In the genomic region with DNA sequence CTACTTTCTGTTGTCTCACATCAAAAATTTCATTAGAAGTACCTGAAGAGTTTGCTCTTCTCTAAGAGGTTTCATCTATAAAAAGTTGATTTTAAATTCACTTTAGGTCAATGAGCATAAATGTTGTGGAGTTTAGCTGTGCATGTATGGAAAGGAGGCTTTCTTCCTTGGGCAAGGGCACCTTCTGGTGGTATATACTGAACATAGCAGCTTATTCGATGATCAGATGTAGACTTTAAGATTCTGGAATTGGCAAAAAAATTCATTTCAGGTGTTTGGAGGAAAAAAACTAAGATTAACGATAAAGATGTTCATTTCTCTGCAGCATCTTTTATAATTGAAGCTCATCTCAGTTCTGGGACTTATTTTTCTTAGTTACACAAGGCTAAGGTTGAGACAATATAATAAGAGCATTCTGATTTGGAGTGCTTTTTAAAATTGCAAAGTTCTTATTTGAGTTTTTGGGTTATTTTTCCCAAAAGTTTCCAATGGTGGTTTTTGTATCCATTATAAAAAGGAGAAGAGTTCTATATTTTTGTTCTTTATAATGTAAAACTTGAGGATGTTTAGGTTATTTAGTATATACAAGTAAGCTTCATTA, we compare ENCODE assay signal across 8 cellular contexts. TPM values are rescaled to one million over a fixed set of nuclear protein-coding genes. Genes with fewer than 3 reads are reported as not detected.
DNase-seq lines count a peak whose midpoint lies in the region; ATAC-seq and TF ChIP-seq lines count a peak whose summit lies in the region.

No MANE protein-coding gene starts in this region.

- H2BK12ac ChIP-seq in mesenchymal stem cell (ENCODE audit: low read length in 2 of 2), result no peak overlapping the region

- no peak overlapping the region for H3K4ac ChIP-seq in mesenchymal stem cell (ENCODE audit: low read depth in 1 of 2, low read length in 2 of 2)

- H3K36me3 ChIP-seq in MG63 (no peaks in the 10 kb centered on the region), SK-N-SH (replicated peaks in 1 of 2; ENCODE audit: control insufficient read depth in 1 of 2, insufficient read depth in 2 of 2, low read length in 1 of 2) (no peaks in the 10 kb centered on the region), mesenchymal stem cell (ENCODE audit: control insufficient read depth in 1 of 2, insufficient read depth in 2 of 2, low read depth in 1 of 2, low read length in 2 of 2) (no peaks in the 10 kb centered on the region)

- no peak overlapping the region for H2AK5ac ChIP-seq in mesenchymal stem cell (ENCODE audit: low read length, severe bottlenecking)

- peak overlapping the region in 1 of 2 experiments; percentile 61; a peak in 1 of 4 replicates for H3K27ac ChIP-seq in SK-N-SH (ENCODE audit: low read depth in 2 of 2, low read length in 1 of 2)
- H3K27ac ChIP-seq in dorsolateral prefrontal cortex, result no peak overlapping the region
- no peak overlapping the region for H3K27ac ChIP-seq in mesenchymal stem cell (ENCODE audit: low read length, poor library complexity, severe bottlenecking)

- H4K91ac ChIP-seq in mesenchymal stem cell (ENCODE audit: low read length), result no peak overlapping the region

- 3% methylated on average over 2 of the region's 2 CpGs for WGBS in SK-N-SH (ENCODE audit: low lambda C conversion rate)
- 20% methylated on average over 1 of the region's 2 CpGs for WGBS in mesenchymal stem cell

- H3K27me3 ChIP-seq in MG63, result no peaks in the 10 kb centered on the region
- H3K27me3 ChIP-seq in SK-N-SH (ENCODE audit: insufficient read depth), result no peaks in the 10 kb centered on the region
- no peaks in the 10 kb centered on the region for H3K27me3 ChIP-seq in dorsolateral prefrontal cortex
- H3K27me3 ChIP-seq in mesenchymal stem cell (ENCODE audit: control insufficient read depth in 1 of 2, insufficient read depth in 1 of 2, low read length in 2 of 2), result no peaks in the 10 kb centered on the region

- H3F3A ChIP-seq in SK-N-SH (replicated peaks; ENCODE audit: insufficient read depth), result peaks cover 6% of the 10 kb centered on the region

- CTCF ChIA-PET in SK-N-SH (lab: Yijun Ruan, JAX), result interaction anchor here (0.5 to 4.0 kb wide), 62 partner anchors 9 to 1066 kb away, joined by 3 to 87 read pairs (median 4); partner anchors contain the start of genes ADAMTS20, IRAK4, PUS7L and TMEM117

- H2AFZ ChIP-seq in SK-N-SH (ENCODE audit: low read depth) (no peak overlapping the region), mesenchymal stem cell (ENCODE audit: low read depth, low read length) (no peak overlapping the region)

- no peaks in the 10 kb centered on the region for H3K79me2 ChIP-seq in SK-N-SH (ENCODE audit: insufficient read depth)

- H3K9me2 ChIP-seq in SK-N-SH, result no peaks in the 10 kb centered on the region

- H3K23ac ChIP-seq in mesenchymal stem cell (ENCODE audit: low read length in 2 of 2), result no peak overlapping the region

- no peak overlapping the region for H2BK120ac ChIP-seq in mesenchymal stem cell (ENCODE audit: low read depth, low read length)

- no peak overlapping the region for H3K14ac ChIP-seq in mesenchymal stem cell (ENCODE audit: low read length in 2 of 2)

- H4K8ac ChIP-seq in mesenchymal stem cell (ENCODE audit: low read length), result no peak overlapping the region

- peaks cover 4% of the 10 kb centered on the region for H3K79me1 ChIP-seq in mesenchymal stem cell (replicated peaks; ENCODE audit: low read length, poor library complexity, severe bottlenecking)

- no peak overlapping the region for H3K9ac ChIP-seq in SK-N-SH
- peak overlapping the region; percentile 57 for H3K9ac ChIP-seq in mesenchymal stem cell (ENCODE audit: low read length)

- peak; percentile 99 for TF ChIP-seq RAD21 in SK-N-SH (IDR thresholded peaks at IDR 0.05; ENCODE audit: low read length)

- TF ChIP-seq EP300 in SK-N-SH (IDR thresholded peaks at IDR 0.05; ENCODE audit: borderline replicate concordance in 1 of 2, low read depth in 1 of 2, low read length in 1 of 2), result no peak

- H3K4me2 ChIP-seq in SK-N-SH, result no peak overlapping the region
- no peak overlapping the region for H3K4me2 ChIP-seq in mesenchymal stem cell (ENCODE audit: low read length, poor library complexity, severe bottlenecking)

- ATAC-seq in HG02588 (IDR thresholded peaks at IDR 0.05; ENCODE audit: unreplicated experiment), result peak; percentile 82

- H2BK5ac ChIP-seq in mesenchymal stem cell (ENCODE audit: low read depth, low read length, poor library complexity, severe bottlenecking), result no peak overlapping the region

- H3K9me3 ChIP-seq in MG63 (no peaks in the 10 kb centered on the region), SK-N-SH (no peaks in the 10 kb centered on the region), mesenchymal stem cell (ENCODE audit: control insufficient read depth, low read length) (no peaks in the 10 kb centered on the region)

- DNase-seq in AG09319 (ENCODE audit: extremely low read depth, low read depth), result peak; percentile 34
- peak; percentile 19 for DNase-seq in MG63
- peak; percentile 56 for DNase-seq in SK-N-SH
- peak in 1 of 10 donors; percentile 32 for DNase-seq in dorsolateral prefrontal cortex
- DNase-seq in mesenchymal stem cell, result peak; percentile 68
- DNase-seq in cerebellar nuclear complex (lab: John Stamatoyannopoulos, UW), result no peak

- POLR2A ChIA-PET in SK-N-SH (lab: Yijun Ruan, JAX), result interaction anchor here (0.6 to 0.9 kb wide), 2 partner anchors 41 to 76 kb away, joined by 3 read pairs; partner anchors contain the start of gene TWF1

- H3K4me3 ChIP-seq in MG63 (no peak overlapping the region), SK-N-SH (ENCODE audit: low read depth in 2 of 2, low read length in 1 of 2) (no peak overlapping the region; a peak in 1 of 4 replicates), dorsolateral prefrontal cortex (no peak overlapping the region), mesenchymal stem cell (ENCODE audit: insufficient read depth in 1 of 2, low read depth in 1 of 2, low read length in 2 of 2) (no peak overlapping the region)

- TF ChIP-seq CTCF in AG09319 (IDR thresholded peaks at IDR 0.05; ENCODE audit: low read depth, low read length) (peak; percentile 89), GM12872 (IDR thresholded peaks at IDR 0.05; ENCODE audit: insufficient read depth, low read depth, low read length) (peak; percentile 75), SK-N-SH (IDR thresholded peaks at IDR 0.05) (peak; percentile 91), dorsolateral prefrontal cortex (IDR thresholded peaks at IDR 0.05 in 54 of 56, conservative IDR thresholded peaks at IDR 0.05 in 2 of 56; ENCODE audit: low read depth in 1 of 56, partially characterized antibody in 56 of 56) (peak; percentile 49 to 92 (median 82))

- H3K18ac ChIP-seq in mesenchymal stem cell (ENCODE audit: low read depth in 1 of 2, low read length in 2 of 2), result no peak overlapping the region

- H2BK15ac ChIP-seq in mesenchymal stem cell (ENCODE audit: low read depth, poor library complexity, severe bottlenecking), result no peak overlapping the region

- H3K4me1 ChIP-seq in SK-N-SH (ENCODE audit: control insufficient read depth in 1 of 2, insufficient read depth in 2 of 2, low read depth in 1 of 2, low read length in 1 of 2), result no peaks in the 10 kb centered on the region; a peak in 1 of 4 replicates
- no peaks in the 10 kb centered on the region for H3K4me1 ChIP-seq in mesenchymal stem cell (ENCODE audit: control insufficient read depth, insufficient read depth, low read depth, low read length)

- intact Hi-C loops in dorsolateral prefrontal cortex (cut with DNase I), result loop anchor here (2.0 to 10.0 kb wide), 4 partner anchors 105 to 438 kb away; partner anchors contain the start of genes IRAK4 (in 2 of the 2) and PUS7L (in 2 of the 2)

- no peaks in the 10 kb centered on the region for H4K20me1 ChIP-seq in SK-N-SH (ENCODE audit: insufficient read depth)

TF ChIP-seq in SK-N-SH, 30 proteins besides CTCF, POLR2A, EP300 and RAD21 (continues in another document):
- no peak for TF ChIP-seq RFX5 (IDR thresholded peaks at IDR 0.05; ENCODE audit: low read length)
- no peak for TF ChIP-seq TEAD4 (IDR thresholded peaks at IDR 0.05; ENCODE audit: borderline replicate concordance, insufficient read depth)
- TF ChIP-seq NRF1 (IDR thresholded peaks at IDR 0.05; ENCODE audit: low read depth, low read length), result 0 out of 2 replicates have a peak, but pooled peaks have one; percentile 5
- no peak for TF ChIP-seq PBX3 (IDR thresholded peaks at IDR 0.05)
- no peak for TF ChIP-seq FOXJ3 (CRISPR knock-in tag; IDR thresholded peaks at IDR 0.05)
- no peak for TF ChIP-seq TAF1 (IDR thresholded peaks at IDR 0.05; ENCODE audit: borderline replicate concordance, low read depth, low read length)
- no peak for TF ChIP-seq USF1 (IDR thresholded peaks at IDR 0.05; ENCODE audit: borderline replicate concordance, low read depth)

RNA-seq across cellular contexts. Expression of gene TMEM117, which starts 46.8 kb away (rescaled TPM):
- total RNA-seq in MG63 (2014; rRNA removed; shearing (Covaris generic); ENCODE audit: low replicate concordance), result 4.3 and 12.0 TPM in 2 replicates
- 0.81 and 1.0 TPM in 2 replicates for polyA plus RNA-seq in SK-N-SH (2012; rRNA removed)
- 1.8 and 2.0 TPM in 2 replicates for polyA plus RNA-seq in SK-N-SH (2012; cell fraction: cytosol; rRNA removed)
- 0.35 and 0.99 TPM in 2 replicates for polyA plus RNA-seq in SK-N-SH (2012; cell fraction: nucleus; rRNA removed)
- 10 to 100 TPM in 103 of 120 experiments, 1 to 10 TPM in 17; 6.6 to 19.0 (median 12.4) TPM for total RNA-seq in dorsolateral prefrontal cortex
- polyA plus RNA-seq in mesenchymal stem cell (2013, experiment 1 of 2), result 8.9 TPM
- polyA plus RNA-seq in mesenchymal stem cell (2013, experiment 2 of 2), result 10.1 TPM

Comparison
In these comparisons a context has a peak if more than half of its experiments do, and no peak if none do; other contexts are left out.
1. DNase-seq: peak in AG09319 (single experiment), MG63 (single experiment), SK-N-SH (single experiment) and mesenchymal stem cell (single experiment); none in cerebellar nuclear complex (0 of 2).
2. Peak in every context shown above with its lines, with median percentiles within 50 percentile points of each other: CTCF ChIP-seq.